In the genomic region with DNA sequence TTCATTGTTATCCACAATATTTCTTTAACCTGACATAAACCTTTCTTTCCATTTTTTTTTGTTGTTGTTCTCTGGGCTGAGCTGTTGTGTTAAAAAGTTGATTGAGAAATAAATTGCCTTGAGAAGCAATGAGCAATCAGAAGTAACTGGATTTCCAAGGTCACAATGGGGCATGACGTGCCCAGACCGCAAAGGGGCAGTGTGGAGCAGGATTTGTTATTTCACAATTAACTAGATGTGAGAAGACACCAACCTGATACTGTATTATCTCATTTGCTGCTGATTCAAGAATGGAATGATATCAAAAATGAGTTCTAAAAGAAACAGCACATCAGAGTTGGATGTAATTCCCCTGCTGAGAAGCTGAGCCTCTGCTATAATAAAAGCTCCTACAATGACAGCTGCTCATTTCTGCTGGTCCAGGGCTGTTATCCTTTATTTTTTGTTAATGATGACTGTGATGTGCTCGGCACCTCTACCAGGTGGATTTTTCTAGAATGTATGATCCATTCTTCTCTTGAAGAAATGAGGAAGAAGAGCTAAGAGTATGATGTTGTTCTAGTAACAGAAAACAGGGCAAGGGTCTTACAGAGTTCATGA, we compare ENCODE assay signal across 8 cellular contexts. TPM values are rescaled to one million over a fixed set of nuclear protein-coding genes. Genes with fewer than 3 reads are reported as not detected.
DNase-seq lines count a peak whose midpoint lies in the region; ATAC-seq and TF ChIP-seq lines count a peak whose summit lies in the region.

No MANE protein-coding gene starts in this region.

- H3K36me3 Mint-ChIP-seq in WTC11, result no peaks in the 10 kb centered on the region

- TF ChIP-seq CTCF in KMS-11 (conservative IDR thresholded peaks at IDR 0.05; ENCODE audit: low read depth, low read length) (peak; percentile 71), WTC11 (IDR thresholded peaks at IDR 0.05) (peak; percentile 54)

- peak; percentile 11 for DNase-seq in activated T-cell treated with anti-CD3 and anti-CD28 coated beads for 48 hours (ENCODE audit: low read depth)
- DNase-seq in activated T-cell treated with anti-CD3 and anti-CD28 coated beads, Interleukin-2, amount 50 U/mL, for 1 hour, result no peak
- peak; percentile 60 for DNase-seq in WTC11 (ENCODE audit: low spot score)
- peak in 1 of 2 donors; percentile 10 for DNase-seq in left colon
- no peak for DNase-seq in putamen (ENCODE audit: low spot score)

- H2AFZ ChIP-seq in KMS-11 (ENCODE audit: low read depth), result no peak overlapping the region

- ATAC-seq in WTC11, result peak; percentile 80
- ATAC-seq in left colon, result peak; percentile 48
- no peak for ATAC-seq in HG03139 (IDR thresholded peaks at IDR 0.05; ENCODE audit: unreplicated experiment)
- no peak for ATAC-seq in activated CD4-positive, CD25-positive, alpha-beta regulatory T cell treated with anti-CD3 and anti-CD28 coated beads, Interleukin-2, amount 50 U/mL, for 24 hours

- H3K9me3 Mint-ChIP-seq in WTC11, result no peaks in the 10 kb centered on the region

- no peaks in the 10 kb centered on the region for H3K27me3 Mint-ChIP-seq in WTC11 (ENCODE audit: low read depth)

- intact Hi-C loops in left colon (cut with DNase I, micrococcal nuclease), result loop anchor here in 1 of 2 donors (10.0 kb wide), 1 partner anchor 212 kb away; no protein-coding TSS in a partner anchor

- no peak overlapping the region for H3K4me2 ChIP-seq in KMS-11

- H3K9ac ChIP-seq in KMS-11, result no peak overlapping the region

- H3K27ac Mint-ChIP-seq in WTC11, result no peak overlapping the region

- no peak overlapping the region for H3K4me3 ChIP-seq in KMS-11 (IDR thresholded peaks at IDR 0.05; ENCODE audit: insufficient read depth, low read depth, low read length)

- H3K4me3 Mint-ChIP-seq in WTC11, result no peak overlapping the region

- H3K27ac ChIP-seq in KMS-11, result no peak overlapping the region

- no peaks in the 10 kb centered on the region for H3K79me2 ChIP-seq in KMS-11 (ENCODE audit: insufficient read depth, low read depth)

- CTCF ChIA-PET in WTC11 (lab: Charles Lee), result interaction anchor here (1.1 kb wide), 1 partner anchor 9 kb away, joined by 3 read pairs; no protein-coding TSS in a partner anchor

- H3K27me3 ChIP-seq in KMS-11 (ENCODE audit: insufficient read depth, low read depth), result no peaks in the 10 kb centered on the region

- POLR2A ChIA-PET in WTC11 (lab: Charles Lee), result no interaction called here

- H3K36me3 ChIP-seq in KMS-11 (ENCODE audit: insufficient read depth), result no peaks in the 10 kb centered on the region

- H3K4me1 ChIP-seq in KMS-11 (ENCODE audit: low read depth, poor library complexity, severe bottlenecking), result no peaks in the 10 kb centered on the region

- peaks cover 35% of the 10 kb centered on the region for H3K4me1 Mint-ChIP-seq in WTC11

- H4K20me1 ChIP-seq in KMS-11 (ENCODE audit: insufficient read depth), result no peaks in the 10 kb centered on the region

TF ChIP-seq in WTC11, 78 proteins besides CTCF, POLR2A, EP300 and RAD21:
- TF ChIP-seq ZNF423 (CRISPR knock-in tag; IDR thresholded peaks at IDR 0.05) (no peak), ZNF138 (CRISPR knock-in tag; conservative IDR thresholded peaks at IDR 0.05) (no peak), NFYB (CRISPR knock-in tag; conservative IDR thresholded peaks at IDR 0.05; ENCODE audit: low read depth) (no peak), NFATC4 (CRISPR knock-in tag; IDR thresholded peaks at IDR 0.05) (no peak), TEAD1 (CRISPR knock-in tag; IDR thresholded peaks at IDR 0.05) (no peak), MXD4 (CRISPR knock-in tag; IDR thresholded peaks at IDR 0.05; ENCODE audit: borderline replicate concordance) (no peak), SMAD3 (CRISPR knock-in tag; IDR thresholded peaks at IDR 0.05; ENCODE audit: borderline replicate concordance) (no peak)
- TF ChIP-seq, protein P1, sequence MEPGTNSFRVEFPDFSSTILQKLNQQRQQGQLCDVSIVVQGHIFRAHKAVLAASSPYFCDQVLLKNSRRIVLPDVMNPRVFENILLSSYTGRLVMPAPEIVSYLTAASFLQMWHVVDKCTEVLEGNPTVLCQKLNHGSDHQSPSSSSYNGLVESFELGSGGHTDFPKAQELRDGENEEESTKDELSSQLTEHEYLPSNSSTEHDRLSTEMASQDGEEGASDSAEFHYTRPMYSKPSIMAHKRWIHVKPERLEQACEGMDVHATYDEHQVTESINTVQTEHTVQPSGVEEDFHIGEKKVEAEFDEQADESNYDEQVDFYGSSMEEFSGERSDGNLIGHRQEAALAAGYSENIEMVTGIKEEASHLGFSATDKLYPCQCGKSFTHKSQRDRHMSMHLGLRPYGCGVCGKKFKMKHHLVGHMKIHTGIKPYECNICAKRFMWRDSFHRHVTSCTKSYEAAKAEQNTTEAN (CRISPR knock-in tag; IDR thresholded peaks at IDR 0.05), result no peak
- TF ChIP-seq, protein P2, sequence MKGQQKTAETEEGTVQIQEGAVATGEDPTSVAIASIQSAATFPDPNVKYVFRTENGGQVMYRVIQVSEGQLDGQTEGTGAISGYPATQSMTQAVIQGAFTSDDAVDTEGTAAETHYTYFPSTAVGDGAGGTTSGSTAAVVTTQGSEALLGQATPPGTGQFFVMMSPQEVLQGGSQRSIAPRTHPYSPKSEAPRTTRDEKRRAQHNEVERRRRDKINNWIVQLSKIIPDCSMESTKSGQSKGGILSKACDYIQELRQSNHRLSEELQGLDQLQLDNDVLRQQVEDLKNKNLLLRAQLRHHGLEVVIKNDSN (CRISPR knock-in tag; IDR thresholded peaks at IDR 0.05), result no peak
- TF ChIP-seq, protein P3, sequence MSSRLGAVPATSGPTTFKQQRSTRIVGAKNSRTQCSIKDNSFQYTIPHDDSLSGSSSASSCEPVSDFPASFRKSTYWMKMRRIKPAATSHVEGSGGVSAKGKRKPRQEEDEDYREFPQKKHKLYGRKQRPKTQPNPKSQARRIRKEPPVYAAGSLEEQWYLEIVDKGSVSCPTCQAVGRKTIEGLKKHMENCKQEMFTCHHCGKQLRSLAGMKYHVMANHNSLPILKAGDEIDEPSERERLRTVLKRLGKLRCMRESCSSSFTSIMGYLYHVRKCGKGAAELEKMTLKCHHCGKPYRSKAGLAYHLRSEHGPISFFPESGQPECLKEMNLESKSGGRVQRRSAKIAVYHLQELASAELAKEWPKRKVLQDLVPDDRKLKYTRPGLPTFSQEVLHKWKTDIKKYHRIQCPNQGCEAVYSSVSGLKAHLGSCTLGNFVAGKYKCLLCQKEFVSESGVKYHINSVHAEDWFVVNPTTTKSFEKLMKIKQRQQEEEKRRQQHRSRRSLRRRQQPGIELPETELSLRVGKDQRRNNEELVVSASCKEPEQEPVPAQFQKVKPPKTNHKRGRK (CRISPR knock-in tag; IDR thresholded peaks at IDR 0.05; ENCODE audit: borderline replicate concordance), result no peak
- TF ChIP-seq, protein P4, sequence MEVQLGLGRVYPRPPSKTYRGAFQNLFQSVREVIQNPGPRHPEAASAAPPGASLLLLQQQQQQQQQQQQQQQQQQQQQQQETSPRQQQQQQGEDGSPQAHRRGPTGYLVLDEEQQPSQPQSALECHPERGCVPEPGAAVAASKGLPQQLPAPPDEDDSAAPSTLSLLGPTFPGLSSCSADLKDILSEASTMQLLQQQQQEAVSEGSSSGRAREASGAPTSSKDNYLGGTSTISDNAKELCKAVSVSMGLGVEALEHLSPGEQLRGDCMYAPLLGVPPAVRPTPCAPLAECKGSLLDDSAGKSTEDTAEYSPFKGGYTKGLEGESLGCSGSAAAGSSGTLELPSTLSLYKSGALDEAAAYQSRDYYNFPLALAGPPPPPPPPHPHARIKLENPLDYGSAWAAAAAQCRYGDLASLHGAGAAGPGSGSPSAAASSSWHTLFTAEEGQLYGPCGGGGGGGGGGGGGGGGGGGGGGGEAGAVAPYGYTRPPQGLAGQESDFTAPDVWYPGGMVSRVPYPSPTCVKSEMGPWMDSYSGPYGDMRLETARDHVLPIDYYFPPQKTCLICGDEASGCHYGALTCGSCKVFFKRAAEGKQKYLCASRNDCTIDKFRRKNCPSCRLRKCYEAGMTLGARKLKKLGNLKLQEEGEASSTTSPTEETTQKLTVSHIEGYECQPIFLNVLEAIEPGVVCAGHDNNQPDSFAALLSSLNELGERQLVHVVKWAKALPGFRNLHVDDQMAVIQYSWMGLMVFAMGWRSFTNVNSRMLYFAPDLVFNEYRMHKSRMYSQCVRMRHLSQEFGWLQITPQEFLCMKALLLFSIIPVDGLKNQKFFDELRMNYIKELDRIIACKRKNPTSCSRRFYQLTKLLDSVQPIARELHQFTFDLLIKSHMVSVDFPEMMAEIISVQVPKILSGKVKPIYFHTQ (CRISPR knock-in tag; IDR thresholded peaks at IDR 0.05), result no peak
- TF ChIP-seq, protein P5, sequence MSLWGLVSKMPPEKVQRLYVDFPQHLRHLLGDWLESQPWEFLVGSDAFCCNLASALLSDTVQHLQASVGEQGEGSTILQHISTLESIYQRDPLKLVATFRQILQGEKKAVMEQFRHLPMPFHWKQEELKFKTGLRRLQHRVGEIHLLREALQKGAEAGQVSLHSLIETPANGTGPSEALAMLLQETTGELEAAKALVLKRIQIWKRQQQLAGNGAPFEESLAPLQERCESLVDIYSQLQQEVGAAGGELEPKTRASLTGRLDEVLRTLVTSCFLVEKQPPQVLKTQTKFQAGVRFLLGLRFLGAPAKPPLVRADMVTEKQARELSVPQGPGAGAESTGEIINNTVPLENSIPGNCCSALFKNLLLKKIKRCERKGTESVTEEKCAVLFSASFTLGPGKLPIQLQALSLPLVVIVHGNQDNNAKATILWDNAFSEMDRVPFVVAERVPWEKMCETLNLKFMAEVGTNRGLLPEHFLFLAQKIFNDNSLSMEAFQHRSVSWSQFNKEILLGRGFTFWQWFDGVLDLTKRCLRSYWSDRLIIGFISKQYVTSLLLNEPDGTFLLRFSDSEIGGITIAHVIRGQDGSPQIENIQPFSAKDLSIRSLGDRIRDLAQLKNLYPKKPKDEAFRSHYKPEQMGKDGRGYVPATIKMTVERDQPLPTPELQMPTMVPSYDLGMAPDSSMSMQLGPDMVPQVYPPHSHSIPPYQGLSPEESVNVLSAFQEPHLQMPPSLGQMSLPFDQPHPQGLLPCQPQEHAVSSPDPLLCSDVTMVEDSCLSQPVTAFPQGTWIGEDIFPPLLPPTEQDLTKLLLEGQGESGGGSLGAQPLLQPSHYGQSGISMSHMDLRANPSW (CRISPR knock-in tag; conservative IDR thresholded peaks at IDR 0.05; ENCODE audit: low read depth), result no peak
TF ChIP-seq in WTC11: peak in this region for 0.

RNA-seq across cellular contexts. Expression of a gene that starts 28.1 kb away (rescaled TPM):
- total RNA-seq in WTC11 (2021), result 1.7 to 2.6 TPM (median 2.4 TPM) in 3 replicates
- total RNA-seq in left colon, result under 1 TPM; 0.46 to 0.53 TPM

Comparison
In these comparisons a context has a peak if more than half of its experiments do, and no peak if none do; other contexts are left out.
1. DNase-seq: peak in activated T-cell treated with anti-CD3 and anti-CD28 coated beads for 48 hours (single experiment) and WTC11 (single experiment); none in activated T-cell treated with anti-CD3 and anti-CD28 coated beads, Interleukin-2, amount 50 U/mL, for 1 hour (single experiment) and putamen (single experiment).
2. ATAC-seq: peak in WTC11 (single experiment) and left colon (single experiment); none in HG03139 (single experiment) and activated CD4-positive, CD25-positive, alpha-beta regulatory T cell treated with anti-CD3 and anti-CD28 coated beads, Interleukin-2, amount 50 U/mL, for 24 hours (0 of 2).